In genomic region chr10:109987413-109987812, GRCh38 we compare ENCODE assay signal across 1 cellular context.
TF ChIP-seq lines count a peak whose summit lies in the region.

No MANE protein-coding gene starts in this region.

TF ChIP-seq in endothelial cell of umbilical vein, 7 proteins besides CTCF, POLR2A, EP300 and RAD21 (continued from another document):
- TF ChIP-seq POLR2AphosphoS5 (IDR thresholded peaks at IDR 0.05; ENCODE audit: insufficient read depth, low read depth, low read length), result no peak
- no peak for TF ChIP-seq EZH2 (IDR thresholded peaks at IDR 0.05; ENCODE audit: borderline replicate concordance, low read depth, low read length, severe bottlenecking)
TF ChIP-seq in endothelial cell of umbilical vein: peak in this region for 0.
